11 cellular contexts compared by ENCODE assay signal in the genomic region with DNA sequence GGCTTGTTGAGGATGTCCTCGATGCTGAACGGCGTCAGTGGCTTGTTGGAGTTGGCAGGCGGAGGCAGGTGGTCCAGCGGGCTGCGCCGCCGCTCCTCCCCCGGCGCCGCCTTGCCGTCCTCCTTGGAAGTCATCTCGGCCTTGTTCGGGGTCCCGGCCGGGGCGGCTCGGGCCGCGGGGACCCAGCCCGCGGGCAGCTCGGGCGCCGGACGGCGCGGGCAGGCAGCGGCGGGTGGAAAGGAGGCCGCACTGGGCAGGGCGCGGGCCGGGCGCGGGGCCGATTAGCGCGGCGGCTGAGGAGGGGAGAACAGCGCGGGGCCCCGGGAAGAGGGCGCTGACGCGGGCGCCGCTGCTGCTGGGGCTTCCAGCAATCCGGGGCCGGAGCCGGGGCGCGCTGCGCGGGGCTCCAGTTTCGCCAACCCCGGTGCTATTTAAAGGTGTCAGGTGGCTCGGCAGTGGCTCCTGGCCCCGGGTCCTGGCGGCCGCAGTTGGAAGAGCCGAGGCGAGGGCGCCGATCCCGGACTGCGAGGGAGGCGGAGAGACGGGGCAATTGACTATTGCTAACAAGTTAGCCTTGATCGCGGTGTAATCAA. TPM values are rescaled to one million over a fixed set of nuclear protein-coding genes. Genes with fewer than 3 reads are reported as not detected.
DNase-seq lines count a peak whose midpoint lies in the region; ATAC-seq and TF ChIP-seq lines count a peak whose summit lies in the region.
"Had no signal": no experiment of that assay in that cellular context is flagged by ENCODE, and none has a peak within 500 bp of the region (broad histone marks: within the 10 kb centered on the region; RNA-seq: fewer than 3 reads in every experiment).

No MANE protein-coding gene starts in this region.

- POLR2A ChIA-PET in CD8-positive, alpha-beta T cell (lab: Charles Lee), result no interaction called here
- POLR2A ChIA-PET in MCF 10A (lab: Yijun Ruan, JAX), result interaction anchor here (1.5 kb wide), 1 partner anchor 9 kb away, joined by 4 read pairs; no protein-coding TSS in a partner anchor

- no peak overlapping the region for H3K4me3 ChIP-seq in CD8-positive, alpha-beta T cell (ENCODE audit: low read depth, low read length)
- H3K4me3 ChIP-seq in H7 (ENCODE audit: insufficient read depth, low read depth, low read length) (no peak overlapping the region), neural progenitor cell (no peak overlapping the region)
- no peak overlapping the region for H3K4me3 ChIP-seq in effector memory CD4-positive, alpha-beta T cell (ENCODE audit: insufficient read depth, low read depth, low read length, poor library complexity, severe bottlenecking)

- peaks cover 99% of the 10 kb centered on the region for H4K20me1 ChIP-seq in neural progenitor cell (ENCODE audit: low read depth)

- no peak overlapping the region for H3K27ac ChIP-seq in CD8-positive, alpha-beta T cell (ENCODE audit: low read depth, low read length)
- no peak overlapping the region for H3K27ac ChIP-seq in neural progenitor cell
- H3K27ac ChIP-seq in effector memory CD4-positive, alpha-beta T cell (ENCODE audit: insufficient read depth, low read length, poor library complexity, severe bottlenecking), result no peak overlapping the region
- H3K27ac ChIP-seq: KMS-11 had no signal

- H3K27me3 Mint-ChIP-seq in CD8-positive, alpha-beta T cell (ENCODE audit: low read depth), result peaks cover 73% of the 10 kb centered on the region
- H3K27me3 Mint-ChIP-seq in MCF 10A (ENCODE audit: insufficient read depth, unreplicated experiment) (peaks cover 70% of the 10 kb centered on the region), neural progenitor cell (ENCODE audit: insufficient read depth, low read depth) (peaks cover 85% of the 10 kb centered on the region)

- no peak overlapping the region for H3K9ac ChIP-seq in neural progenitor cell
- H3K9ac ChIP-seq: KMS-11 had no signal

- CTCF ChIA-PET in CD8-positive, alpha-beta T cell (lab: Charles Lee), result interaction anchor here (1.1 to 3.3 kb wide), 3 partner anchors 8 to 16 kb away, joined by 3 to 15 read pairs (median 4); no protein-coding TSS in a partner anchor
- CTCF ChIA-PET in MCF 10A (lab: Yijun Ruan, JAX), result interaction anchor here (0.7 to 1.2 kb wide), 4 partner anchors 14 to 213 kb away, joined by 3 to 5 read pairs (median 3); no protein-coding TSS in a partner anchor

- H3K36me3 Mint-ChIP-seq in CD8-positive, alpha-beta T cell, result no peaks in the 10 kb centered on the region
- H3K36me3 Mint-ChIP-seq in MCF 10A (ENCODE audit: insufficient read depth, unreplicated experiment) (no peaks in the 10 kb centered on the region), neural progenitor cell (peaks cover 2% of the 10 kb centered on the region)

- BruUV-seq in MCF 10A (replicated peaks; lab: Mats Ljungman, UMichigan), result no TSS peak

- H3K27me3 ChIP-seq in CD8-positive, alpha-beta T cell (ENCODE audit: insufficient read depth, low read length), result peaks cover 70% of the 10 kb centered on the region
- H3K27me3 ChIP-seq in H7 (ENCODE audit: control insufficient read depth, insufficient read depth, low read length) (peaks cover 100% of the 10 kb centered on the region), neural progenitor cell (peaks cover 100% of the 10 kb centered on the region)
- peaks cover 90% of the 10 kb centered on the region for H3K27me3 ChIP-seq in effector memory CD4-positive, alpha-beta T cell (replicated peaks; ENCODE audit: control insufficient read depth, insufficient read depth, low read length, poor library complexity, severe bottlenecking)

- TF ChIP-seq CTCF in CD8-positive, alpha-beta T cell (IDR thresholded peaks at IDR 0.05), result no peak
- no peak for TF ChIP-seq CTCF in MCF 10A (IDR thresholded peaks at IDR 0.05; ENCODE audit: unreplicated experiment)
- no peak for TF ChIP-seq CTCF in neural progenitor cell (IDR thresholded peaks at IDR 0.05)

- H2AFZ ChIP-seq in neural progenitor cell (replicated peaks), result no peak overlapping the region

- peaks cover 41% of the 10 kb centered on the region for H3F3A ChIP-seq in neural progenitor cell (ENCODE audit: low read depth)

- no peaks in the 10 kb centered on the region for H3K36me3 ChIP-seq in CD8-positive, alpha-beta T cell (ENCODE audit: insufficient read depth, low read length)
- H3K36me3 ChIP-seq in H7 (replicated peaks; ENCODE audit: control insufficient read depth, insufficient read depth, low read length), result no peaks in the 10 kb centered on the region
- no peaks in the 10 kb centered on the region for H3K36me3 ChIP-seq in neural progenitor cell
- no peaks in the 10 kb centered on the region for H3K36me3 ChIP-seq in effector memory CD4-positive, alpha-beta T cell (ENCODE audit: control insufficient read depth, insufficient read depth, low read length)

- no peaks in the 10 kb centered on the region for H3K79me2 ChIP-seq in neural progenitor cell (ENCODE audit: low read depth)

- no peak for ATAC-seq in CD8-positive, alpha-beta T cell
- no peak for ATAC-seq in HG02884 (IDR thresholded peaks at IDR 0.05; ENCODE audit: unreplicated experiment)

- H3K4me1 ChIP-seq in CD8-positive, alpha-beta T cell (ENCODE audit: insufficient read depth, low read length), result peaks cover 51% of the 10 kb centered on the region
- peaks cover 38% of the 10 kb centered on the region for H3K4me1 ChIP-seq in neural progenitor cell
- peaks cover 57% of the 10 kb centered on the region for H3K4me1 ChIP-seq in effector memory CD4-positive, alpha-beta T cell (ENCODE audit: control insufficient read depth, insufficient read depth, low read length, poor library complexity, severe bottlenecking)

- H3K9me3 Mint-ChIP-seq in CD8-positive, alpha-beta T cell, result no peaks in the 10 kb centered on the region
- H3K9me3 Mint-ChIP-seq in MCF 10A (ENCODE audit: unreplicated experiment), result no peaks in the 10 kb centered on the region
- peaks cover 4% of the 10 kb centered on the region for H3K9me3 Mint-ChIP-seq in neural progenitor cell
- H3K9me3 Mint-ChIP-seq: neural crest cell had no signal

- H3K9me3 ChIP-seq in CD8-positive, alpha-beta T cell (ENCODE audit: low read length), result no peaks in the 10 kb centered on the region
- no peaks in the 10 kb centered on the region for H3K9me3 ChIP-seq in neural progenitor cell (ENCODE audit: low read depth)
- no peaks in the 10 kb centered on the region for H3K9me3 ChIP-seq in effector memory CD4-positive, alpha-beta T cell (ENCODE audit: control insufficient read depth, low read length)

- H3K4me3 Mint-ChIP-seq in CD8-positive, alpha-beta T cell, result peak overlapping the region; percentile 35
- H3K4me3 Mint-ChIP-seq in MCF 10A (ENCODE audit: unreplicated experiment), result peak overlapping the region; percentile 42
- peak overlapping the region; percentile 12 for H3K4me3 Mint-ChIP-seq in neural progenitor cell

- intact Hi-C loops in CD8-positive, alpha-beta T cell (cut with DNase I, micrococcal nuclease), result no loop called here
- intact Hi-C loops in MCF 10A (cut with micrococcal nuclease), result no loop called here

- H3K4me2 ChIP-seq in neural progenitor cell, result peak overlapping the region; percentile 55
- H3K4me2 ChIP-seq: KMS-11 had no signal

- DNase-seq in CD8-positive, alpha-beta T cell, result no peak
- DNase-seq in H7 (peak; percentile 88), MCF 10A (ENCODE audit: unreplicated experiment) (no peak), neural progenitor cell (ENCODE audit: low spot score) (peak; percentile 72), NCI-H345 (lab: John Stamatoyannopoulos, UW) (no peak), NCI-H510A (lab: John Stamatoyannopoulos, UW) (no peak)
- no peak for DNase-seq in effector memory CD4-positive, alpha-beta T cell

- no peak overlapping the region for H3K27ac Mint-ChIP-seq in CD8-positive, alpha-beta T cell
- H3K27ac Mint-ChIP-seq in MCF 10A (ENCODE audit: low read depth, unreplicated experiment) (peak overlapping the region; percentile 43), neural progenitor cell (no peak overlapping the region)

- peaks cover 36% of the 10 kb centered on the region for H3K4me1 Mint-ChIP-seq in CD8-positive, alpha-beta T cell (ENCODE audit: low read depth)
- peaks cover 12% of the 10 kb centered on the region for H3K4me1 Mint-ChIP-seq in MCF 10A (ENCODE audit: insufficient read depth, unreplicated experiment)
- H3K4me1 Mint-ChIP-seq in neural progenitor cell, result peaks cover 29% of the 10 kb centered on the region

RNA-seq across cellular contexts. Expression of gene LBX1, which starts 0.5 kb away (rescaled TPM):
- total RNA-seq in CD8-positive, alpha-beta T cell, result not detected
- not detected in 2 replicates for total RNA-seq in H7 (2014; rRNA removed; shearing (Covaris generic))
- total RNA-seq in MCF 10A (2022), result not detected in 2 replicates
- not detected in 2 replicates for total RNA-seq in neural progenitor cell (ENCODE audit: low replicate concordance)
- total RNA-seq: frontal cortex had no signal

Comparison
In these comparisons a context has a peak if more than half of its experiments do, and no peak if none do; other contexts are left out.
1. DNase-seq: peak in H7 (single experiment) and neural progenitor cell (single experiment); none in CD8-positive, alpha-beta T cell (0 of 7), MCF 10A (single experiment), effector memory CD4-positive, alpha-beta T cell (0 of 3), NCI-H345 (single experiment) and NCI-H510A (single experiment).
2. Peak in every context shown above with its lines, with median percentiles within 50 percentile points of each other: H3K4me3 Mint-ChIP-seq.